24 cellular contexts compared by ENCODE assay signal in the genomic region with DNA sequence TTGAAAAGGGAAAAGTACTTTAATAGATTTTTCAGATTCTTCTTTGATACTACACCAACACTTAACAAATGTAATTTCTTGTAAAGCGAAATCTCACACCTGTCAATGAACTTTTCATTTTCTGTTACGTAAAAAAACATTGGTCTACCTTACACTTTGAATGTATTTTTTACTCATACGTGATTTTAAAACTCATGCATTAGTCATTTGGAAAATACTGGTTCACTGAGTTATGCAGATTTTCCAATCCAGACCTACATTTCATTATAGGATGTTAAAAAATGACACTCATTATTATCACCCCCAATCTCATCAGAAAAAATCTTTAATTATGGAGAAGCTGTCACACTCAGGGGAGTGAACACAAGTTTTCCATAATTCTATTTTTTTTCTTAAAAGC. TPM values are rescaled to one million over a fixed set of nuclear protein-coding genes. Genes with fewer than 3 reads are reported as not detected.
DNase-seq lines count a peak whose midpoint lies in the region; ATAC-seq lines count a peak whose summit lies in the region.
"Had no signal": no experiment of that assay in that cellular context is flagged by ENCODE, and none has a peak within 500 bp of the region (broad histone marks: within the 10 kb centered on the region; RNA-seq: fewer than 3 reads in every experiment).

No MANE protein-coding gene starts in this region.

- H3K36me3 ChIP-seq in H7 (replicated peaks; ENCODE audit: control insufficient read depth, insufficient read depth, low read length) = peaks cover 2% of the 10 kb centered on the region; the same call in 1 of the 2 replicates

- ATAC-seq in activated CD4-positive, alpha-beta T cell treated with anti-CD3 and anti-CD28 coated beads for 36 hours = peak; percentile 67
- peak; percentile 60 to 67 for ATAC-seq in activated naive CD4-positive, alpha-beta T cell treated with anti-CD3 and anti-CD28 coated beads, Interleukin-2, amount 50 U/mL, for 72 hours
- ATAC-seq in stimulated activated naive CD8-positive, alpha-beta T cell treated with anti-CD3 and anti-CD28 coated beads, Interleukin-15, amount 100 ng/mL, for 72 hours = peak; percentile 66

- H3K4me3 Mint-ChIP-seq in activated CD4-positive, alpha-beta T cell treated with anti-CD3 and anti-CD28 coated beads for 36 hours = peak overlapping the region; percentile 45
- H3K4me3 Mint-ChIP-seq in activated naive CD8-positive, alpha-beta T cell = peak overlapping the region; percentile 75
- H3K4me3 Mint-ChIP-seq in stimulated activated naive CD8-positive, alpha-beta T cell treated with anti-CD3 and anti-CD28 coated beads, Interleukin-15, amount 100 ng/mL, for 72 hours = peak overlapping the region; percentile 49 to 68
- H3K4me3 Mint-ChIP-seq: CD14-positive monocyte had no signal

- no peak for DNase-seq in activated CD4-positive, alpha-beta T cell treated with anti-CD3 and anti-CD28 coated beads for 36 hours
- DNase-seq in activated CD4-positive, alpha-beta T cell treated with anti-CD3 and anti-CD28 coated beads for 48 hours = no peak
- no peak for DNase-seq in activated naive CD4-positive, alpha-beta T cell treated with anti-CD3 and anti-CD28 coated beads, Interleukin-2, amount 50 U/mL, for 72 hours (ENCODE audit: low spot score in 2 of 2)
- DNase-seq in activated naive CD4-positive, alpha-beta T cell treated with Interleukin-2 at 50 U/mL for 16 hours = no peak
- no peak for DNase-seq in stimulated activated naive CD8-positive, alpha-beta T cell treated with anti-CD3 and anti-CD28 coated beads, Interleukin-15, amount 100 ng/mL, for 72 hours
- DNase-seq in H7 (no peak), SK-N-DZ (ENCODE audit: low spot score) (no peak)
- DNase-seq: 8988T; COR-L47; DMS 273 treated with DMSO at 0.1 percent for 48 hours; DND-41; KG1; MV-4-11; NCI-H187; NCI-H2107; NCI-H510A; NCI-H748 treated with DMSO at 0.1 percent for 48 hours; NK-92 treated with Interleukin-12 subunit alpha and Interleukin-12 subunit beta, amount 100 ng/mL, for 24 hours had no signal

- CTCF ChIA-PET in activated CD4-positive, alpha-beta T cell treated with anti-CD3 and anti-CD28 coated beads for 36 hours (lab: Charles Lee) = interaction anchor here (0.5 to 1.2 kb wide), 3 partner anchors 14 to 317 kb away, joined by 3 to 5 read pairs (median 3); no protein-coding TSS in a partner anchor

- H3K9me3 Mint-ChIP-seq in activated CD4-positive, alpha-beta T cell treated with anti-CD3 and anti-CD28 coated beads for 36 hours (ENCODE audit: low read depth) = no peaks in the 10 kb centered on the region
- no peaks in the 10 kb centered on the region for H3K9me3 Mint-ChIP-seq in activated naive CD4-positive, alpha-beta T cell treated with anti-CD3 and anti-CD28 coated beads, Interleukin-2, amount 50 U/mL, for 72 hours
- no peaks in the 10 kb centered on the region for H3K9me3 Mint-ChIP-seq in activated naive CD8-positive, alpha-beta T cell (ENCODE audit: low read depth)
- H3K9me3 Mint-ChIP-seq in stimulated activated naive CD8-positive, alpha-beta T cell treated with anti-CD3 and anti-CD28 coated beads, Interleukin-15, amount 100 ng/mL, for 72 hours = no peaks in the 10 kb centered on the region

- H3K4me1 Mint-ChIP-seq in activated CD4-positive, alpha-beta T cell treated with anti-CD3 and anti-CD28 coated beads for 36 hours = peaks cover 62% of the 10 kb centered on the region
- H3K4me1 Mint-ChIP-seq in activated naive CD8-positive, alpha-beta T cell (ENCODE audit: low read depth) = peaks cover 49% of the 10 kb centered on the region
- peaks cover 64% of the 10 kb centered on the region for H3K4me1 Mint-ChIP-seq in stimulated activated naive CD8-positive, alpha-beta T cell treated with anti-CD3 and anti-CD28 coated beads, Interleukin-15, amount 100 ng/mL, for 72 hours

- POLR2A ChIA-PET in activated CD4-positive, alpha-beta T cell treated with anti-CD3 and anti-CD28 coated beads for 36 hours (lab: Charles Lee) = no interaction called here

- H3K4me3 ChIP-seq in H7 (ENCODE audit: insufficient read depth, low read depth, low read length) = no peak overlapping the region
- H3K4me3 ChIP-seq: HAP-1 had no signal

- no peaks in the 10 kb centered on the region for H3K27me3 Mint-ChIP-seq in activated CD4-positive, alpha-beta T cell treated with anti-CD3 and anti-CD28 coated beads for 36 hours
- H3K27me3 Mint-ChIP-seq in activated naive CD8-positive, alpha-beta T cell = no peaks in the 10 kb centered on the region
- H3K27me3 Mint-ChIP-seq in stimulated activated naive CD8-positive, alpha-beta T cell treated with anti-CD3 and anti-CD28 coated beads, Interleukin-15, amount 100 ng/mL, for 72 hours = no peaks in the 10 kb centered on the region

- peak overlapping the region; percentile 93 for H3K27ac Mint-ChIP-seq in activated CD4-positive, alpha-beta T cell treated with anti-CD3 and anti-CD28 coated beads for 36 hours
- H3K27ac Mint-ChIP-seq in activated naive CD4-positive, alpha-beta T cell treated with anti-CD3 and anti-CD28 coated beads, Interleukin-2, amount 50 U/mL, for 72 hours = peak overlapping the region; percentile 89 to 100
- peak overlapping the region; percentile 97 for H3K27ac Mint-ChIP-seq in activated naive CD8-positive, alpha-beta T cell
- H3K27ac Mint-ChIP-seq in stimulated activated naive CD8-positive, alpha-beta T cell treated with anti-CD3 and anti-CD28 coated beads, Interleukin-15, amount 100 ng/mL, for 72 hours = peak overlapping the region; percentile 88 to 97

- intact Hi-C loops in activated CD4-positive, alpha-beta T cell treated with anti-CD3 and anti-CD28 coated beads for 36 hours (cut with DNase I, micrococcal nuclease) = loop anchor here (1.0 to 5.0 kb wide), 10 partner anchors 15 to 729 kb away; a partner anchor contains a TSS

- H3K36me3 Mint-ChIP-seq in activated CD4-positive, alpha-beta T cell treated with anti-CD3 and anti-CD28 coated beads for 36 hours (ENCODE audit: low read depth) = peaks cover 52% of the 10 kb centered on the region
- peaks cover 18 to 66% of the 10 kb centered on the region in 2 donors for H3K36me3 Mint-ChIP-seq in activated naive CD4-positive, alpha-beta T cell treated with anti-CD3 and anti-CD28 coated beads, Interleukin-2, amount 50 U/mL, for 72 hours
- peaks cover 39% of the 10 kb centered on the region for H3K36me3 Mint-ChIP-seq in activated naive CD8-positive, alpha-beta T cell

- no peaks in the 10 kb centered on the region for H3K27me3 ChIP-seq in H7 (ENCODE audit: control insufficient read depth, insufficient read depth, low read length)

RNA-seq across cellular contexts. Expression of a gene that starts 14.7 kb away (rescaled TPM):
- total RNA-seq in activated CD4-positive, alpha-beta T cell treated with anti-CD3 and anti-CD28 coated beads for 36 hours = 10 to 100 TPM; 49.5 to 56.2 TPM
- total RNA-seq in activated naive CD4-positive, alpha-beta T cell treated with anti-CD3 and anti-CD28 coated beads, Interleukin-2, amount 50 U/mL, for 72 hours = 10 to 100 TPM; 55.2 to 90.7 TPM
- 26.6 and 27.9 TPM in 2 replicates for total RNA-seq in H7 (2014; rRNA removed; shearing (Covaris generic))
- polyA plus RNA-seq in SK-N-DZ (2014; cell fraction: cytosol; rRNA removed) = 31.6 and 42.7 TPM in 2 replicates
- 126 and 145 TPM in 2 replicates for polyA plus RNA-seq in SK-N-DZ (2014; cell fraction: nucleus; rRNA removed)

RNA-seq across cellular contexts. Expression of a gene that starts 36.9 kb away (rescaled TPM):
- not detected for total RNA-seq in activated CD4-positive, alpha-beta T cell treated with anti-CD3 and anti-CD28 coated beads for 36 hours
- not detected for total RNA-seq in activated naive CD4-positive, alpha-beta T cell treated with anti-CD3 and anti-CD28 coated beads, Interleukin-2, amount 50 U/mL, for 72 hours
- total RNA-seq in H7 (2014; rRNA removed; shearing (Covaris generic)) = not detected in 2 replicates
- not detected in 2 replicates for polyA plus RNA-seq in SK-N-DZ (2014; cell fraction: cytosol; rRNA removed)
- polyA plus RNA-seq in SK-N-DZ (2014; cell fraction: nucleus; rRNA removed) = not detected in 2 replicates
- total RNA-seq: G401, OCI-LY7 had no signal
- polyA plus RNA-seq: AG04450, CD14-positive monocyte had no signal
